ENCODE assay signal across 8 cellular contexts in genomic region chr15:64842099-64842940, GRCh38. TPM values are rescaled to one million over a fixed set of nuclear protein-coding genes. Genes with fewer than 3 reads are reported as not detected.
A peak's percentile ranks its signal among the peaks of the same experiment; 100 is the strongest.
DNase-seq lines count a peak whose midpoint lies in the region; ATAC-seq and TF ChIP-seq lines count a peak whose summit lies in the region.

No MANE protein-coding gene starts in this region.

- H3F3A ChIP-seq in SU-DHL-6 (ENCODE audit: insufficient read depth): peaks cover 10% of the 10 kb centered on the region; the same call in 1 of the 2 replicates

- H4K20me1 ChIP-seq in SU-DHL-6 (ENCODE audit: low read depth, low read length): no peaks in the 10 kb centered on the region

- H2AFZ ChIP-seq in SU-DHL-6 (ENCODE audit: low read depth, low read length, severe bottlenecking): peak overlapping the region; percentile 36

- TF ChIP-seq CTCF in SU-DHL-6 (IDR thresholded peaks at IDR 0.05; ENCODE audit: insufficient read depth, low read length, poor library complexity, severe bottlenecking) (no peak), epithelial cell of esophagus (IDR thresholded peaks at IDR 0.05; ENCODE audit: insufficient read depth, low read depth, low read length, missing control alignments) (no peak)

- DNase-seq in activated effector memory CD4-positive, alpha-beta T cell treated with anti-CD3 and anti-CD28 coated beads, Interleukin-2, amount 50 U/mL, for 16 hours: peak; percentile 69
- no peak for DNase-seq in activated effector memory CD4-positive, alpha-beta T cell treated with Interleukin-2 at 50 U/mL for 16 hours
- DNase-seq in epithelial cell of esophagus (ENCODE audit: low read depth): peak; percentile 29
- no peak for DNase-seq in natural killer cell treated with Interleukin-12 subunit alpha and Interleukin-12 subunit beta and Interleukin-15 and Interleukin-18, amount 100 ng/mL, for 72 hours (ENCODE audit: low spot score)
- DNase-seq in NCI-H2107 (lab: John Stamatoyannopoulos, UW): no peak
- no peak for DNase-seq in iPS-NIHi11 (ENCODE audit: low spot score)
- DNase-seq in ACHN: no peak

- H3K9ac ChIP-seq in SU-DHL-6 (ENCODE audit: low read length): peak overlapping the region; percentile 94

- peak overlapping the region; percentile 94 for H3K4me3 Mint-ChIP-seq in natural killer cell treated with Interleukin-12 subunit alpha and Interleukin-12 subunit beta and Interleukin-15 and Interleukin-18, amount 100 ng/mL, for 72 hours

- H3K27ac Mint-ChIP-seq in natural killer cell treated with Interleukin-12 subunit alpha and Interleukin-12 subunit beta and Interleukin-15 and Interleukin-18, amount 100 ng/mL, for 72 hours: peak overlapping the region; percentile 82 to 87

- no peaks in the 10 kb centered on the region for H3K9me3 Mint-ChIP-seq in natural killer cell treated with Interleukin-12 subunit alpha and Interleukin-12 subunit beta and Interleukin-15 and Interleukin-18, amount 100 ng/mL, for 72 hours

- no peaks in the 10 kb centered on the region for H3K9me3 ChIP-seq in SU-DHL-6 (ENCODE audit: insufficient read depth, low read length)

- no peaks in the 10 kb centered on the region for H3K36me3 ChIP-seq in SU-DHL-6 (ENCODE audit: low read length)

- in situ Hi-C loops in ACHN (cut with HindIII; ENCODE audit: low pct_ligation_motif_present, low pct_unique_long_range_greater_than_20kb, low sequenced_read_pairs): no loop called here

- H3K27ac ChIP-seq in SU-DHL-6 (ENCODE audit: low read depth, low read length): no peak overlapping the region

- peak overlapping the region; percentile 94 for H3K4me3 ChIP-seq in SU-DHL-6 (ENCODE audit: insufficient read depth, low read length, poor library complexity, severe bottlenecking)
- H3K4me3 ChIP-seq in epithelial cell of esophagus (ENCODE audit: low read length): peak overlapping the region; percentile 81

- H3K79me2 ChIP-seq in SU-DHL-6 (ENCODE audit: insufficient read depth, low read length): peaks cover 23% of the 10 kb centered on the region

- H3K4me1 Mint-ChIP-seq in natural killer cell treated with Interleukin-12 subunit alpha and Interleukin-12 subunit beta and Interleukin-15 and Interleukin-18, amount 100 ng/mL, for 72 hours (ENCODE audit: low read depth in 2 of 2): peaks cover 72 to 83% of the 10 kb centered on the region in 2 donors

- peak overlapping the region; percentile 94 for H3K4me2 ChIP-seq in SU-DHL-6 (ENCODE audit: low read depth, low read length, poor library complexity, severe bottlenecking)

- H3K27me3 ChIP-seq in SU-DHL-6 (ENCODE audit: low read length): no peaks in the 10 kb centered on the region

- no peaks in the 10 kb centered on the region for H3K36me3 Mint-ChIP-seq in natural killer cell treated with Interleukin-12 subunit alpha and Interleukin-12 subunit beta and Interleukin-15 and Interleukin-18, amount 100 ng/mL, for 72 hours

- no peak for ATAC-seq in natural killer cell treated with Interleukin-12 subunit alpha and Interleukin-12 subunit beta and Interleukin-15 and Interleukin-18, amount 100 ng/mL, for 72 hours

- no peaks in the 10 kb centered on the region for H3K27me3 Mint-ChIP-seq in natural killer cell treated with Interleukin-12 subunit alpha and Interleukin-12 subunit beta and Interleukin-15 and Interleukin-18, amount 100 ng/mL, for 72 hours

- H3K9me2 ChIP-seq in SU-DHL-6 (replicated peaks; ENCODE audit: insufficient read depth, low read length): no peaks in the 10 kb centered on the region

RNA-seq across cellular contexts. Expression of gene PLEKHO2, which starts 0.6 kb away (rescaled TPM):
- 10 to 100 TPM; 31.2 to 47.2 TPM for total RNA-seq in natural killer cell treated with Interleukin-12 subunit alpha and Interleukin-12 subunit beta and Interleukin-15 and Interleukin-18, amount 100 ng/mL, for 72 hours

RNA-seq across cellular contexts. Expression of gene PIF1, which starts 16.9 kb away (rescaled TPM):
- 10 to 100 TPM; 24.7 to 91.9 TPM for total RNA-seq in natural killer cell treated with Interleukin-12 subunit alpha and Interleukin-12 subunit beta and Interleukin-15 and Interleukin-18, amount 100 ng/mL, for 72 hours

Comparison
In these comparisons a context has a peak if more than half of its experiments do, and no peak if none do; other contexts are left out.
1. DNase-seq: peak in activated effector memory CD4-positive, alpha-beta T cell treated with anti-CD3 and anti-CD28 coated beads, Interleukin-2, amount 50 U/mL, for 16 hours (single experiment) and epithelial cell of esophagus (single experiment); none in activated effector memory CD4-positive, alpha-beta T cell treated with Interleukin-2 at 50 U/mL for 16 hours (single experiment), natural killer cell treated with Interleukin-12 subunit alpha and Interleukin-12 subunit beta and Interleukin-15 and Interleukin-18, amount 100 ng/mL, for 72 hours (single experiment), NCI-H2107 (single experiment), iPS-NIHi11 (single experiment) and ACHN (single experiment).